In the genomic region with DNA sequence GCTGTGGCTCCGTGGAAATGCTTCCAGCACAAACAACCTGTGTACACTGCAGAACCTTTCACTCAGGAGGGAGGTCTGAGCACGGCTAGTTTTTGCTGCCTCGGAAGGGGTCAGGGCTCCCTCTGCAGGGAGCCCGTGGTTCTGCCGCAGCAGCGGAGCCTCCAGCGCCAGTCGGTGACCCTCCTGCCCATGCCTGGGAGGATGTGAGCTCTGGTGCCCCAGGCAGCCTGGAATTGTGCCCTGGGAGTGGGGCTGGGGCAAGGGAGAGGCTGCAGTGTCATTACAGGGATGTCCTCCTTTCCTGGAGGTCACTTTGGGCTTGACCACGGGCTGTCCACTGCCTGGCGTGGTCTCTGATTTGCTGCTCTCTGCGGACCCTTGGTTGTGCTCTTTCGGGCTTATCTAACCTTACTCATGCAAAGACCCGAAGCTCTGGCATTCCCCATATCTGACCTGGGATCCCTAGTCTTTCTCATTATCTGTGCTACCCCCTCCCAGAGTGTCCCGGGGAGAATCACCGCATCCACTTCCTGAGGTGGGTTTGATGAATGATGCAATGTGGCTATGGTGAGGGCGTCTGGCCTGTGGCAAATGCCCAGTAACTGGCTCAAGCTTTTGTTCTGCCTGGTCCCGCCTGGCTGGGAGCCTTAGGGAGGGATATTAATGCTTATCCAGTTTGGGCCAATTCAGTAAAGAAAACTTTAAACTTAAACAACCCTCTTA, we compare ENCODE assay signal across 8 cellular contexts. TPM values are rescaled to one million over a fixed set of nuclear protein-coding genes. Genes with fewer than 3 reads are reported as not detected.
DNase-seq lines count a peak whose midpoint lies in the region; ATAC-seq and TF ChIP-seq lines count a peak whose summit lies in the region.

No MANE protein-coding gene starts in this region.

- H3K4me3 ChIP-seq in DOHH2 (ENCODE audit: low read length): peak overlapping the region; percentile 52
- no peak overlapping the region for H3K4me3 ChIP-seq in MM.1S (ENCODE audit: low read length)
- no peak overlapping the region for H3K4me3 ChIP-seq in left ventricle myocardium inferior
- no peak overlapping the region for H3K4me3 ChIP-seq in sigmoid colon

- intact Hi-C loops in left ventricle myocardium inferior (cut with micrococcal nuclease): no loop called here
- intact Hi-C loops in sigmoid colon (cut with DNase I): loop anchor here (1.0 to 10.0 kb wide), 2 partner anchors 62 to 400 kb away; no protein-coding TSS in a partner anchor

- H3K36me3 ChIP-seq in DOHH2 (ENCODE audit: control insufficient read depth, low read length) (no peaks in the 10 kb centered on the region; the same call in 1 of the 2 replicates), MM.1S (replicated peaks; ENCODE audit: insufficient read depth, low read length) (no peaks in the 10 kb centered on the region), left ventricle myocardium inferior (no peaks in the 10 kb centered on the region), sigmoid colon (no peaks in the 10 kb centered on the region)

- no peaks in the 10 kb centered on the region for H3K27me3 Mint-ChIP-seq in activated naive CD8-positive, alpha-beta T cell treated with anti-CD3 and anti-CD28 coated beads, Interleukin-2, amount 50 U/mL, for 24 hours

- DNase-seq in MM.1S (peak; percentile 43), T-helper 1 cell (peak; percentile 53 to 84 (median 70)), left ventricle myocardium inferior (peak; percentile 45), sigmoid colon (peak; percentile 75), NCI-H2081 treated with DMSO at 0.1 percent for 48 hours (lab: John Stamatoyannopoulos, UW) (no peak)
- peak; percentile 84 for DNase-seq in activated naive CD8-positive, alpha-beta T cell treated with anti-CD3 and anti-CD28 coated beads, Interleukin-2, amount 50 U/mL, for 24 hours

- H3K4me2 ChIP-seq in DOHH2 (ENCODE audit: low read length) (peak overlapping the region; percentile 75), MM.1S (ENCODE audit: low read depth, low read length) (peak overlapping the region; percentile 41; the same call in 1 of the 2 replicates)

- H4K20me1 ChIP-seq in DOHH2 (ENCODE audit: control insufficient read depth, insufficient read depth, low read depth, low read length) (no peaks in the 10 kb centered on the region), MM.1S (ENCODE audit: insufficient read depth, low read length) (no peaks in the 10 kb centered on the region)

- no peak for TF ChIP-seq POLR2A in sigmoid colon (IDR thresholded peaks at IDR 0.05)

- TF ChIP-seq CTCF in DOHH2 (IDR thresholded peaks at IDR 0.05; ENCODE audit: low read depth, low read length, poor library complexity, severe bottlenecking) (peak; percentile 99), MM.1S (IDR thresholded peaks at IDR 0.05; ENCODE audit: low read length) (peak; percentile 72), left ventricle myocardium inferior (IDR thresholded peaks at IDR 0.05; ENCODE audit: borderline replicate concordance) (peak; percentile 87), sigmoid colon (IDR thresholded peaks at IDR 0.05) (peak; percentile 31 to 80 (median 71))

- ATAC-seq in GM21825 (IDR thresholded peaks at IDR 0.05; ENCODE audit: unreplicated experiment): peak; percentile 44
- ATAC-seq in activated naive CD8-positive, alpha-beta T cell treated with anti-CD3 and anti-CD28 coated beads, Interleukin-2, amount 50 U/mL, for 24 hours: peak; percentile 60

- H3F3A ChIP-seq in DOHH2 (ENCODE audit: control insufficient read depth, insufficient read depth): peaks cover 49% of the 10 kb centered on the region
- peaks cover 7% of the 10 kb centered on the region; the same call in 1 of the 2 replicates for H3F3A ChIP-seq in MM.1S (ENCODE audit: insufficient read depth, low read length)

- no peaks in the 10 kb centered on the region for H3K36me3 Mint-ChIP-seq in activated naive CD8-positive, alpha-beta T cell treated with anti-CD3 and anti-CD28 coated beads, Interleukin-2, amount 50 U/mL, for 24 hours (ENCODE audit: low read depth)

- TF ChIP-seq EP300 in sigmoid colon (IDR thresholded peaks at IDR 0.05): no peak

- H3K9me2 ChIP-seq in DOHH2 (replicated peaks; ENCODE audit: control insufficient read depth, low read length) (no peaks in the 10 kb centered on the region), MM.1S (replicated peaks; ENCODE audit: insufficient read depth, low read length) (no peaks in the 10 kb centered on the region)

- H3K27me3 ChIP-seq in DOHH2 (ENCODE audit: control insufficient read depth, low read length) (no peaks in the 10 kb centered on the region), MM.1S (replicated peaks; ENCODE audit: insufficient read depth, low read length) (no peaks in the 10 kb centered on the region; the same call in 1 of the 2 replicates), left ventricle myocardium inferior (ENCODE audit: low read depth) (peaks cover 13% of the 10 kb centered on the region), sigmoid colon (no peaks in the 10 kb centered on the region)

- peak overlapping the region; percentile 64 for H3K4me3 Mint-ChIP-seq in activated naive CD8-positive, alpha-beta T cell treated with anti-CD3 and anti-CD28 coated beads, Interleukin-2, amount 50 U/mL, for 24 hours

- peak overlapping the region; percentile 87 for H3K27ac Mint-ChIP-seq in activated naive CD8-positive, alpha-beta T cell treated with anti-CD3 and anti-CD28 coated beads, Interleukin-2, amount 50 U/mL, for 24 hours

- no peaks in the 10 kb centered on the region for H3K9me3 Mint-ChIP-seq in activated naive CD8-positive, alpha-beta T cell treated with anti-CD3 and anti-CD28 coated beads, Interleukin-2, amount 50 U/mL, for 24 hours

- H3K79me2 ChIP-seq in DOHH2 (ENCODE audit: control insufficient read depth, low read length) (no peaks in the 10 kb centered on the region), MM.1S (ENCODE audit: low read length) (no peaks in the 10 kb centered on the region)

- peaks cover 96% of the 10 kb centered on the region for H3K4me1 Mint-ChIP-seq in activated naive CD8-positive, alpha-beta T cell treated with anti-CD3 and anti-CD28 coated beads, Interleukin-2, amount 50 U/mL, for 24 hours

- no peak overlapping the region for H3K9ac ChIP-seq in MM.1S (ENCODE audit: low read length)

- H3K9me3 ChIP-seq in DOHH2 (ENCODE audit: control insufficient read depth, insufficient read depth, low read length) (no peaks in the 10 kb centered on the region), MM.1S (replicated peaks; ENCODE audit: insufficient read depth, low read length) (no peaks in the 10 kb centered on the region), left ventricle myocardium inferior (replicated peaks) (no peaks in the 10 kb centered on the region), sigmoid colon (no peaks in the 10 kb centered on the region)

- H3K4me1 ChIP-seq in DOHH2 (ENCODE audit: control insufficient read depth, low read length) (peaks cover 96% of the 10 kb centered on the region), MM.1S (ENCODE audit: low read length) (peaks cover 13% of the 10 kb centered on the region), left ventricle myocardium inferior (peaks cover 8% of the 10 kb centered on the region), sigmoid colon (peaks cover 0 to 6% (median 2%) of the 10 kb centered on the region in 4 donors)

- 35 to 36% methylated on average over 17 of the region's 17 CpGs for WGBS in sigmoid colon, 2 donors

- 0 out of 2 replicates have a peak overlapping the region, but pooled peaks have one; percentile 31 for H2AFZ ChIP-seq in MM.1S (ENCODE audit: low read length)

- peak overlapping the region; percentile 93 for H3K27ac ChIP-seq in DOHH2 (ENCODE audit: low read depth, low read length)
- H3K27ac ChIP-seq in MM.1S (ENCODE audit: low read length): no peak overlapping the region
- H3K27ac ChIP-seq in left ventricle myocardium inferior (replicated peaks): no peak overlapping the region
- H3K27ac ChIP-seq in sigmoid colon: no peak overlapping the region

RNA-seq across cellular contexts. Expression of gene TAGAP, which starts 59.5 kb away (rescaled TPM):
- 1.2 TPM for total RNA-seq in left ventricle myocardium inferior
- 1 to 10 TPM; 1.2 to 1.8 (median 1.5) TPM for total RNA-seq in sigmoid colon
- 10 to 100 TPM in 1 of 3 donors, 1 to 10 TPM in 2; 1.2 to 13.6 (median 1.8) TPM for polyA plus RNA-seq in sigmoid colon
